Comparison of ENCODE assay signal across 10 cellular contexts in genomic region chr2:9179572-9180201, GRCh38. TPM values are rescaled to one million over a fixed set of nuclear protein-coding genes. Genes with fewer than 3 reads are reported as not detected.
DNase-seq lines count a peak whose midpoint lies in the region; ATAC-seq and TF ChIP-seq lines count a peak whose summit lies in the region.
"Had no signal": no experiment of that assay in that cellular context is flagged by ENCODE, and none has a peak within 500 bp of the region (broad histone marks: within the 10 kb centered on the region; RNA-seq: fewer than 3 reads in every experiment).

No MANE protein-coding gene starts in this region.

- no peak for TF ChIP-seq CTCF in HFFc6 (IDR thresholded peaks at IDR 0.05)
- no peak for TF ChIP-seq CTCF in ascending aorta (IDR thresholded peaks at IDR 0.05)
- TF ChIP-seq CTCF in smooth muscle cell (IDR thresholded peaks at IDR 0.05; ENCODE audit: borderline replicate concordance, insufficient read depth, poor library complexity, severe bottlenecking), result no peak

- no peaks in the 10 kb centered on the region for H3K36me3 Mint-ChIP-seq in HFFc6 (ENCODE audit: low read depth)
- no peaks in the 10 kb centered on the region for H3K36me3 Mint-ChIP-seq in T-cell

- H3K36me3 ChIP-seq in ascending aorta (no peaks in the 10 kb centered on the region), smooth muscle cell (ENCODE audit: low read depth) (no peaks in the 10 kb centered on the region)

- H3K27ac Mint-ChIP-seq in HFFc6, result peak overlapping the region; percentile 97
- H3K27ac Mint-ChIP-seq in T-cell, result no peak overlapping the region
- H3K27ac Mint-ChIP-seq: activated CD4-positive, alpha-beta T cell treated with anti-CD3 and anti-CD28 coated beads, Interleukin-2, amount 10 ng/mL, durations not matched to agents 7 days and 5 days had no signal

- peak overlapping the region; percentile 20 for H3K9ac ChIP-seq in smooth muscle cell (ENCODE audit: low read depth)

- intact Hi-C loops in ascending aorta (cut with DNase I), result loop anchor here (1.0 to 5.0 kb wide), 3 partner anchors 12 to 37 kb away; no protein-coding TSS in a partner anchor

- peak overlapping the region; percentile 51 for H2AFZ ChIP-seq in smooth muscle cell (ENCODE audit: low read depth)

- H3K4me3 Mint-ChIP-seq in HFFc6 (peak overlapping the region; percentile 83), T-cell (no peak overlapping the region)
- H3K4me3 Mint-ChIP-seq: activated CD4-positive, alpha-beta T cell treated with anti-CD3 and anti-CD28 coated beads, Interleukin-2, amount 10 ng/mL, durations not matched to agents 7 days and 5 days had no signal

- H3F3A ChIP-seq in smooth muscle cell (ENCODE audit: low read depth), result peaks cover 13% of the 10 kb centered on the region

- H3K9me3 ChIP-seq in ascending aorta (no peaks in the 10 kb centered on the region), smooth muscle cell (replicated peaks; ENCODE audit: low read depth) (no peaks in the 10 kb centered on the region)

- H3K27me3 ChIP-seq in ascending aorta (no peaks in the 10 kb centered on the region), smooth muscle cell (ENCODE audit: low read depth) (no peaks in the 10 kb centered on the region)

- POLR2A ChIA-PET in T-cell (lab: Charles Lee), result no interaction called here

- ATAC-seq in HG03135 (IDR thresholded peaks at IDR 0.05; ENCODE audit: unreplicated experiment) (no peak), T-cell (replicated peaks in 1 of 4) (no peak)

- CTCF ChIA-PET in T-cell (lab: Charles Lee), result interaction anchor here in 1 of 2 donors (0.7 kb wide), 1 partner anchor 235 kb away, joined by 3 read pairs; no protein-coding TSS in a partner anchor

- H3K4me1 ChIP-seq in ascending aorta, result peaks cover 11 to 28% of the 10 kb centered on the region in 2 donors
- H3K4me1 ChIP-seq in smooth muscle cell (ENCODE audit: low read depth), result peaks cover 11% of the 10 kb centered on the region

- H3K79me2 ChIP-seq in smooth muscle cell (ENCODE audit: low read depth), result no peaks in the 10 kb centered on the region

- peak overlapping the region in 1 of 2 donors; percentile 23 for H3K4me3 ChIP-seq in ascending aorta
- H3K4me3 ChIP-seq in smooth muscle cell, result no peak overlapping the region

- H3K27ac ChIP-seq in ascending aorta (peak overlapping the region; percentile 91 to 96), smooth muscle cell (ENCODE audit: low read depth) (peak overlapping the region; percentile 83)

- H3K9me3 Mint-ChIP-seq in HFFc6 (no peaks in the 10 kb centered on the region), T-cell (peaks cover 0 to 6% (median 4%) of the 10 kb centered on the region in 3 donors)
- H3K9me3 Mint-ChIP-seq: activated CD4-positive, alpha-beta T cell treated with anti-CD3 and anti-CD28 coated beads, Interleukin-2, amount 10 ng/mL, durations not matched to agents 7 days and 5 days had no signal

- DNase-seq in HFFc6 (peak; percentile 80), ascending aorta (ENCODE audit: low spot score in 2 of 2) (peak; percentile 70 to 94), hepatic stellate cell (ENCODE audit: low spot score) (peak; percentile 92), smooth muscle cell (lab: John Stamatoyannopoulos, UW; ENCODE audit: unreplicated experiment) (no peak), amygdala (lab: John Stamatoyannopoulos, UW) (no peak), T-cell (no peak)
- DNase-seq in activated T-cell treated with anti-CD3 and anti-CD28 coated beads, Interleukin-2, amount 50 U/mL, for 1 hour, result no peak
- DNase-seq: activated CD4-positive, alpha-beta T cell treated with anti-CD3 and anti-CD28 coated beads, Interleukin-2, amount 10 ng/mL, durations not matched to agents 7 days and 5 days; stimulated activated CD8-positive, alpha-beta memory T cell treated with anti-CD3 and anti-CD28 coated beads, Interleukin-4, amount 100 ng/mL, for 48 hours had no signal

- H3K4me2 ChIP-seq in smooth muscle cell, result peak overlapping the region; percentile 62

- H3K4me1 Mint-ChIP-seq in HFFc6 (ENCODE audit: low read depth) (peaks cover 63% of the 10 kb centered on the region), T-cell (no peaks in the 10 kb centered on the region)
- H3K4me1 Mint-ChIP-seq: activated CD4-positive, alpha-beta T cell treated with anti-CD3 and anti-CD28 coated beads, Interleukin-2, amount 10 ng/mL, durations not matched to agents 7 days and 5 days had no signal

- WGBS in smooth muscle cell (ENCODE audit: low lambda C conversion rate), result 43% methylated on average over 9 of the region's 9 CpGs

- no peaks in the 10 kb centered on the region for H4K20me1 ChIP-seq in smooth muscle cell (ENCODE audit: low read depth)

- H3K27me3 Mint-ChIP-seq in HFFc6 (ENCODE audit: insufficient read depth) (no peaks in the 10 kb centered on the region; the same call in 1 of the 2 replicates), T-cell (peaks cover 19 to 33% of the 10 kb centered on the region in 2 donors)

RNA-seq across cellular contexts. Expression of gene ASAP2, which starts 26.9 kb away (rescaled TPM):
- total RNA-seq in HFFc6 (2021; fragmentation: NEBNext Ultra II Directional; extraction: Animal tissue kit (Norgen Biotek cat#: 25700)), result 10 to 100 TPM; 31.2 to 37.4 (median 34.3) TPM
- total RNA-seq in ascending aorta (56.9 TPM), smooth muscle cell (23.1 and 24.1 TPM in 2 replicates), T-cell (under 1 TPM in 4 of 5 donors, not detected in 1; 0.10 to 0.38 (median 0.27) TPM)
- polyA plus RNA-seq in smooth muscle cell, result 8.8 and 14.4 TPM in 2 replicates

Comparison
In these comparisons a context has a peak if more than half of its experiments do, and no peak if none do; other contexts are left out.
1. DNase-seq: peak in HFFc6 (single experiment), ascending aorta (2 of 2) and hepatic stellate cell (single experiment); none in smooth muscle cell (single experiment), activated T-cell treated with anti-CD3 and anti-CD28 coated beads, Interleukin-2, amount 50 U/mL, for 1 hour (single experiment), amygdala (0 of 56) and T-cell (0 of 34).
2. RNA of gene ASAP2, which starts 26.9 kb away (total RNA-seq): 56.9 TPM in ascending aorta (single experiment), 31.2 to 37.4 TPM in HFFc6 and 23.1 to 24.1 TPM in smooth muscle cell; 0.10 to 0.38 TPM in T-cell; every median in the first group is over 10 times any median in the second.